Comparison of ENCODE assay signal across 8 cellular contexts in genomic region chr20:33995053-33995816, GRCh38. TPM values are rescaled to one million over a fixed set of nuclear protein-coding genes. Genes with fewer than 3 reads are reported as not detected.
DNase-seq lines count a peak whose midpoint lies in the region; ATAC-seq and TF ChIP-seq lines count a peak whose summit lies in the region.

No MANE protein-coding gene starts in this region.

- TF ChIP-seq CTCF in NB4 (IDR thresholded peaks at IDR 0.05; ENCODE audit: low read depth, low read length), result no peak
- no peak for TF ChIP-seq CTCF in choroid plexus epithelial cell (conservative IDR thresholded peaks at IDR 0.05; ENCODE audit: low read depth, low read length)

- H3K4me3 ChIP-seq in NB4 (ENCODE audit: low read depth, low read length) (peak overlapping the region; percentile 89), choroid plexus epithelial cell (ENCODE audit: low read depth, low read length) (peak overlapping the region; percentile 74)

- no peak for ATAC-seq in naive B cell (ENCODE audit: low read depth in 2 of 2)
- ATAC-seq in GM21737 (IDR thresholded peaks at IDR 0.05; ENCODE audit: unreplicated experiment), result no peak

- DNase-seq in EH (ENCODE audit: low read depth) (peak; percentile 31), NB4 (ENCODE audit: low read depth) (peak; percentile 60), choroid plexus epithelial cell (ENCODE audit: low read depth) (peak; percentile 53), naive B cell (peak; percentile 15), cortex of kidney (lab: John Stamatoyannopoulos, UW) (no peak), middle frontal gyrus (ENCODE audit: extremely low spot score, low spot score) (no peak), 8988T (no peak)

- peak overlapping the region; percentile 90 to 99 (median 96) for H3K4me3 Mint-ChIP-seq in naive B cell

- no peak for TF ChIP-seq POLR2A in NB4 (IDR thresholded peaks at IDR 0.05; ENCODE audit: extremely low read depth, insufficient read length)

- no peaks in the 10 kb centered on the region for H3K9me3 Mint-ChIP-seq in naive B cell

- H3K4me1 Mint-ChIP-seq in naive B cell, result peaks cover 62 to 78% (median 78%) of the 10 kb centered on the region in 3 donors

- peak overlapping the region; percentile 19 to 95 (median 62) for H3K27ac Mint-ChIP-seq in naive B cell

- H3K27me3 Mint-ChIP-seq in naive B cell, result no peaks in the 10 kb centered on the region

- H3K36me3 Mint-ChIP-seq in naive B cell, result no peaks in the 10 kb centered on the region

RNA-seq across cellular contexts. Expression of gene RALY, which starts 1.5 kb away (rescaled TPM):
- polyA plus RNA-seq in naive B cell (ENCODE audit: low read depth in 6 of 6), result 100 to 1,000 TPM; 155 to 228 (median 187) TPM

Comparison
In these comparisons a context has a peak if more than half of its experiments do, and no peak if none do; other contexts are left out.
1. DNase-seq: peak in EH (single experiment), NB4 (single experiment), choroid plexus epithelial cell (single experiment) and naive B cell (single experiment); none in cortex of kidney (single experiment), middle frontal gyrus (single experiment) and 8988T (single experiment).